1 cellular context compared by ENCODE assay signal in the genomic region with DNA sequence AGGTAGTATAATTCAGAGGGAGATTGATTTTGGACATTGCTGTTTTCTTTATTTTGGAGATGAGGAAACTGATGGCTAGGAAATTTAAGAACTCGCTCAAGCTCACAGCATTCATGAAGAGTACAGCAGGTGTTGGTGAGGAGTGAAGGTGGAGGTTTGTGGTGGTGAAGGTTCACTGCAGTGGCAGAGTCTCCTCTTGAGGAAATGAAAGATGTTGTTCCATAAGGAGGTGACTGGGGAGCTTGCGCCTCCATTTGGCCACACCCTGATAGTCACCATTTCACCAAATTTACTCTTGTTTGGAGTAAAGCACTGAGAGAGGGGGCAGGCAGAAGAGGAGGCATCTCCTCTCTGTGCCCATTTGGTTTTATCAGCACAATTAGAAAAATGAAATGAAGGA.
TF ChIP-seq lines count a peak whose summit lies in the region.

No MANE protein-coding gene starts in this region.

TF ChIP-seq in GM23338, 12 proteins besides CTCF, POLR2A, EP300 and RAD21 (continued from another document):
- TF ChIP-seq, protein P1, sequence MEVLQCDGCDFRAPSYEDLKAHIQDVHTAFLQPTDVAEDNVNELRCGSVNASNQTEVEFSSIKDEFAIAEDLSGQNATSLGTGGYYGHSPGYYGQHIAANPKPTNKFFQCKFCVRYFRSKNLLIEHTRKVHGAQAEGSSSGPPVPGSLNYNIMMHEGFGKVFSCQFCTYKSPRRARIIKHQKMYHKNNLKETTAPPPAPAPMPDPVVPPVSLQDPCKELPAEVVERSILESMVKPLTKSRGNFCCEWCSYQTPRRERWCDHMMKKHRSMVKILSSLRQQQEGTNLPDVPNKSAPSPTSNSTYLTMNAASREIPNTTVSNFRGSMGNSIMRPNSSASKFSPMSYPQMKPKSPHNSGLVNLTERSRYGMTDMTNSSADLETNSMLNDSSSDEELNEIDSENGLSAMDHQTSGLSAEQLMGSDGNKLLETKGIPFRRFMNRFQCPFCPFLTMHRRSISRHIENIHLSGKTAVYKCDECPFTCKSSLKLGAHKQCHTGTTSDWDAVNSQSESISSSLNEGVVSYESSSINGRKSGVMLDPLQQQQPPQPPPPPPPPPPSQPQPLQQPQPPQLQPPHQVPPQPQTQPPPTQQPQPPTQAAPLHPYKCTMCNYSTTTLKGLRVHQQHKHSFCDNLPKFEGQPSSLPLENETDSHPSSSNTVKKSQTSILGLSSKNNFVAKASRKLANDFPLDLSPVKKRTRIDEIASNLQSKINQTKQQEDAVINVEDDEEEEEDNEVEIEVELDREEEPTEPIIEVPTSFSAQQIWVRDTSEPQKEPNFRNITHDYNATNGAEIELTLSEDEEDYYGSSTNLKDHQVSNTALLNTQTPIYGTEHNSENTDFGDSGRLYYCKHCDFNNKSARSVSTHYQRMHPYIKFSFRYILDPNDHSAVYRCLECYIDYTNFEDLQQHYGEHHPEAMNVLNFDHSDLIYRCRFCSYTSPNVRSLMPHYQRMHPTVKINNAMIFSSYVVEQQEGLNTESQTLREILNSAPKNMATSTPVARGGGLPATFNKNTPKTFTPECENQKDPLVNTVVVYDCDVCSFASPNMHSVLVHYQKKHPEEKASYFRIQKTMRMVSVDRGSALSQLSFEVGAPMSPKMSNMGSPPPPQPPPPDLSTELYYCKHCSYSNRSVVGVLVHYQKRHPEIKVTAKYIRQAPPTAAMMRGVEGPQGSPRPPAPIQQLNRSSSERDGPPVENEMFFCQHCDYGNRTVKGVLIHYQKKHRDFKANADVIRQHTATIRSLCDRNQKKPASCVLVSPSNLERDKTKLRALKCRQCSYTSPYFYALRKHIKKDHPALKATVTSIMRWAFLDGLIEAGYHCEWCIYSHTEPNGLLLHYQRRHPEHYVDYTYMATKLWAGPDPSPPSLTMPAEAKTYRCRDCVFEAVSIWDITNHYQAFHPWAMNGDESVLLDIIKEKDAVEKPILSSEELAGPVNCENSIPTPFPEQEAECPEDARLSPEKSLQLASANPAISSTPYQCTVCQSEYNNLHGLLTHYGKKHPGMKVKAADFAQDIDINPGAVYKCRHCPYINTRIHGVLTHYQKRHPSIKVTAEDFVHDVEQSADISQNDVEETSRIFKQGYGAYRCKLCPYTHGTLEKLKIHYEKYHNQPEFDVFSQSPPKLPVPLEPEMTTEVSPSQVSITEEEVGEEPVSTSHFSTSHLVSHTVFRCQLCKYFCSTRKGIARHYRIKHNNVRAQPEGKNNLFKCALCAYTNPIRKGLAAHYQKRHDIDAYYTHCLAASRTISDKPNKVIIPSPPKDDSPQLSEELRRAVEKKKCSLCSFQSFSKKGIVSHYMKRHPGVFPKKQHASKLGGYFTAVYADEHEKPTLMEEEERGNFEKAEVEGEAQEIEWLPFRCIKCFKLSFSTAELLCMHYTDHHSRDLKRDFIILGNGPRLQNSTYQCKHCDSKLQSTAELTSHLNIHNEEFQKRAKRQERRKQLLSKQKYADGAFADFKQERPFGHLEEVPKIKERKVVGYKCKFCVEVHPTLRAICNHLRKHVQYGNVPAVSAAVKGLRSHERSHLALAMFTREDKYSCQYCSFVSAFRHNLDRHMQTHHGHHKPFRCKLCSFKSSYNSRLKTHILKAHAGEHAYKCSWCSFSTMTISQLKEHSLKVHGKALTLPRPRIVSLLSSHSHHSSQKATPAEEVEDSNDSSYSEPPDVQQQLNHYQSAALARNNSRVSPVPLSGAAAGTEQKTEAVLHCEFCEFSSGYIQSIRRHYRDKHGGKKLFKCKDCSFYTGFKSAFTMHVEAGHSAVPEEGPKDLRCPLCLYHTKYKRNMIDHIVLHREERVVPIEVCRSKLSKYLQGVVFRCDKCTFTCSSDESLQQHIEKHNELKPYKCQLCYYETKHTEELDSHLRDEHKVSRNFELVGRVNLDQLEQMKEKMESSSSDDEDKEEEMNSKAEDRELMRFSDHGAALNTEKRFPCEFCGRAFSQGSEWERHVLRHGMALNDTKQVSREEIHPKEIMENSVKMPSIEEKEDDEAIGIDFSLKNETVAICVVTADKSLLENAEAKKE (CRISPR knock-in tag; IDR thresholded peaks at IDR 0.05), result no peak
- TF ChIP-seq JUNB (IDR thresholded peaks at IDR 0.05; ENCODE audit: unreplicated experiment) (no peak), POLR2AphosphoS5 (IDR thresholded peaks at IDR 0.05; ENCODE audit: low read depth) (no peak), EZH2phosphoT487 (IDR thresholded peaks at IDR 0.05; ENCODE audit: unreplicated experiment) (no peak), CREB1 (CRISPR knock-in tag; IDR thresholded peaks at IDR 0.05; ENCODE audit: low read depth) (no peak), ZNF114 (CRISPR knock-in tag; IDR thresholded peaks at IDR 0.05) (no peak), STAT1 (IDR thresholded peaks at IDR 0.05; ENCODE audit: unreplicated experiment) (no peak), ZNF331 (CRISPR knock-in tag; IDR thresholded peaks at IDR 0.05; ENCODE audit: low read depth) (no peak), EZH2 (IDR thresholded peaks at IDR 0.05; ENCODE audit: low read depth, unreplicated experiment) (no peak)
- TF ChIP-seq, protein P2, sequence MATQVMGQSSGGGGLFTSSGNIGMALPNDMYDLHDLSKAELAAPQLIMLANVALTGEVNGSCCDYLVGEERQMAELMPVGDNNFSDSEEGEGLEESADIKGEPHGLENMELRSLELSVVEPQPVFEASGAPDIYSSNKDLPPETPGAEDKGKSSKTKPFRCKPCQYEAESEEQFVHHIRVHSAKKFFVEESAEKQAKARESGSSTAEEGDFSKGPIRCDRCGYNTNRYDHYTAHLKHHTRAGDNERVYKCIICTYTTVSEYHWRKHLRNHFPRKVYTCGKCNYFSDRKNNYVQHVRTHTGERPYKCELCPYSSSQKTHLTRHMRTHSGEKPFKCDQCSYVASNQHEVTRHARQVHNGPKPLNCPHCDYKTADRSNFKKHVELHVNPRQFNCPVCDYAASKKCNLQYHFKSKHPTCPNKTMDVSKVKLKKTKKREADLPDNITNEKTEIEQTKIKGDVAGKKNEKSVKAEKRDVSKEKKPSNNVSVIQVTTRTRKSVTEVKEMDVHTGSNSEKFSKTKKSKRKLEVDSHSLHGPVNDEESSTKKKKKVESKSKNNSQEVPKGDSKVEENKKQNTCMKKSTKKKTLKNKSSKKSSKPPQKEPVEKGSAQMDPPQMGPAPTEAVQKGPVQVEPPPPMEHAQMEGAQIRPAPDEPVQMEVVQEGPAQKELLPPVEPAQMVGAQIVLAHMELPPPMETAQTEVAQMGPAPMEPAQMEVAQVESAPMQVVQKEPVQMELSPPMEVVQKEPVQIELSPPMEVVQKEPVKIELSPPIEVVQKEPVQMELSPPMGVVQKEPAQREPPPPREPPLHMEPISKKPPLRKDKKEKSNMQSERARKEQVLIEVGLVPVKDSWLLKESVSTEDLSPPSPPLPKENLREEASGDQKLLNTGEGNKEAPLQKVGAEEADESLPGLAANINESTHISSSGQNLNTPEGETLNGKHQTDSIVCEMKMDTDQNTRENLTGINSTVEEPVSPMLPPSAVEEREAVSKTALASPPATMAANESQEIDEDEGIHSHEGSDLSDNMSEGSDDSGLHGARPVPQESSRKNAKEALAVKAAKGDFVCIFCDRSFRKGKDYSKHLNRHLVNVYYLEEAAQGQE (IDR thresholded peaks at IDR 0.05; ENCODE audit: unreplicated experiment), result no peak
- TF ChIP-seq, protein P3, sequence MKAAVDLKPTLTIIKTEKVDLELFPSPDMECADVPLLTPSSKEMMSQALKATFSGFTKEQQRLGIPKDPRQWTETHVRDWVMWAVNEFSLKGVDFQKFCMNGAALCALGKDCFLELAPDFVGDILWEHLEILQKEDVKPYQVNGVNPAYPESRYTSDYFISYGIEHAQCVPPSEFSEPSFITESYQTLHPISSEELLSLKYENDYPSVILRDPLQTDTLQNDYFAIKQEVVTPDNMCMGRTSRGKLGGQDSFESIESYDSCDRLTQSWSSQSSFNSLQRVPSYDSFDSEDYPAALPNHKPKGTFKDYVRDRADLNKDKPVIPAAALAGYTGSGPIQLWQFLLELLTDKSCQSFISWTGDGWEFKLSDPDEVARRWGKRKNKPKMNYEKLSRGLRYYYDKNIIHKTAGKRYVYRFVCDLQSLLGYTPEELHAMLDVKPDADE (IDR thresholded peaks at IDR 0.05), result no peak
